In genomic region chr4:2243682-2244380, GRCh38 we compare ENCODE assay signal across 8 cellular contexts. TPM values are rescaled to one million over a fixed set of nuclear protein-coding genes. Genes with fewer than 3 reads are reported as not detected.
DNase-seq lines count a peak whose midpoint lies in the region; ATAC-seq and TF ChIP-seq lines count a peak whose summit lies in the region.

No MANE protein-coding gene starts in this region.

- H3K4me1 Mint-ChIP-seq in Caco-2 (ENCODE audit: low read depth, unreplicated experiment): peaks cover 23% of the 10 kb centered on the region
- H3K4me1 Mint-ChIP-seq in IgD-negative memory B cell: peaks cover 22 to 39% (median 31%) of the 10 kb centered on the region in 3 donors
- H3K4me1 Mint-ChIP-seq in activated CD4-positive, alpha-beta memory T cell treated with anti-CD3 and anti-CD28 coated beads for 36 hours (ENCODE audit: low read depth): peaks cover 36% of the 10 kb centered on the region

- no peaks in the 10 kb centered on the region for H3K27me3 ChIP-seq in Caco-2 (replicated peaks; ENCODE audit: control insufficient read depth, insufficient read depth, low read length)
- no peaks in the 10 kb centered on the region for H3K27me3 ChIP-seq in cardiac muscle cell
- no peaks in the 10 kb centered on the region for H3K27me3 ChIP-seq in spleen (replicated peaks in 1 of 7)

- BruUV-seq in Caco-2 (replicated peaks; lab: Mats Ljungman, UMichigan): no TSS peak

- 20 to 28% (median 22%) methylated on average over 5 of the region's 5 CpGs for WGBS in spleen, 5 donors

- CTCF ChIA-PET in Caco-2 (lab: Charles Lee): interaction anchor here (0.6 kb wide), 1 partner anchor 481 kb away, joined by 12 read pairs; no protein-coding TSS in a partner anchor
- CTCF ChIA-PET in activated CD4-positive, alpha-beta memory T cell treated with anti-CD3 and anti-CD28 coated beads for 36 hours (lab: Charles Lee): interaction anchor here (1.0 kb wide), 2 partner anchors 87 to 219 kb away, joined by 3 read pairs; no protein-coding TSS in a partner anchor

- intact Hi-C loops in Caco-2 (cut with micrococcal nuclease; ENCODE audit: unreplicated experiment): loop anchor here (2.0 to 10.0 kb wide), 4 partner anchors 19 to 218 kb away; partner anchors contain the start of genes CFAP99, MXD4 and ZFYVE28
- intact Hi-C loops in activated CD4-positive, alpha-beta memory T cell treated with anti-CD3 and anti-CD28 coated beads for 36 hours (cut with micrococcal nuclease): loop anchor here (5.0 to 10.0 kb wide), 3 partner anchors 291 to 691 kb away; partner anchors contain the start of genes FAM193A and NSD2
- intact Hi-C loops in spleen (cut with DNase I; ENCODE audit: low total_unique reads): no loop called here

- no peak for ATAC-seq in GM21381 (IDR thresholded peaks at IDR 0.05; ENCODE audit: unreplicated experiment)
- ATAC-seq in HG02759 (IDR thresholded peaks at IDR 0.05; ENCODE audit: unreplicated experiment): no peak

- H3K4me1 ChIP-seq in Caco-2 (peaks cover 14% of the 10 kb centered on the region; the same call in 1 of the 2 replicates), cardiac muscle cell (ENCODE audit: low read depth) (peaks cover 18% of the 10 kb centered on the region), spleen (peaks cover 42 to 94% (median 80%) of the 10 kb centered on the region in 6 donors)

- no peaks in the 10 kb centered on the region for H3K36me3 Mint-ChIP-seq in Caco-2 (ENCODE audit: insufficient read depth, unreplicated experiment)
- H3K36me3 Mint-ChIP-seq in IgD-negative memory B cell: peaks cover under 1% of the 10 kb centered on the region
- peaks cover 17% of the 10 kb centered on the region for H3K36me3 Mint-ChIP-seq in activated CD4-positive, alpha-beta memory T cell treated with anti-CD3 and anti-CD28 coated beads for 36 hours

- no peak for TF ChIP-seq POLR2A in spleen (IDR thresholded peaks at IDR 0.05)

- H3K27me3 Mint-ChIP-seq in Caco-2 (ENCODE audit: insufficient read depth, unreplicated experiment) (no peaks in the 10 kb centered on the region), IgD-negative memory B cell (no peaks in the 10 kb centered on the region)
- H3K27me3 Mint-ChIP-seq in activated CD4-positive, alpha-beta memory T cell treated with anti-CD3 and anti-CD28 coated beads for 36 hours: no peaks in the 10 kb centered on the region

- POLR2A ChIA-PET in Caco-2 (lab: Charles Lee): interaction anchor here (0.6 kb wide), 1 partner anchor 9 kb away, joined by 6 read pairs; no protein-coding TSS in a partner anchor
- POLR2A ChIA-PET in activated CD4-positive, alpha-beta memory T cell treated with anti-CD3 and anti-CD28 coated beads for 36 hours (lab: Charles Lee): no interaction called here

- H3K36me3 ChIP-seq in Caco-2 (ENCODE audit: control insufficient read depth, insufficient read depth, low read length) (no peaks in the 10 kb centered on the region), cardiac muscle cell (no peaks in the 10 kb centered on the region), spleen (peaks cover 0 to 32% (median 11%) of the 10 kb centered on the region in 6 donors)

- no peaks in the 10 kb centered on the region for H3K9me3 ChIP-seq in Caco-2
- H3K9me3 ChIP-seq in cardiac muscle cell (ENCODE audit: low read depth): no peaks in the 10 kb centered on the region
- no peaks in the 10 kb centered on the region for H3K9me3 ChIP-seq in spleen

- no peak for TF ChIP-seq CTCF in Caco-2 (IDR thresholded peaks at IDR 0.05; ENCODE audit: insufficient read depth in 1 of 2, low read depth in 1 of 2, low read length in 1 of 2, severe bottlenecking in 1 of 2, unreplicated experiment in 1 of 2)
- TF ChIP-seq CTCF in cardiac muscle cell (IDR thresholded peaks at IDR 0.05; ENCODE audit: low read depth, low read length): peak; percentile 44
- peak in 7 of 11 experiments; percentile 28 to 47 (median 34) for TF ChIP-seq CTCF in spleen (IDR thresholded peaks at IDR 0.05 in 8 of 11, conservative IDR thresholded peaks at IDR 0.05 in 3 of 11)

- H3K9me3 Mint-ChIP-seq in Caco-2 (ENCODE audit: unreplicated experiment) (no peaks in the 10 kb centered on the region), IgD-negative memory B cell (no peaks in the 10 kb centered on the region)
- H3K9me3 Mint-ChIP-seq in activated CD4-positive, alpha-beta memory T cell treated with anti-CD3 and anti-CD28 coated beads for 36 hours: no peaks in the 10 kb centered on the region

- peak; percentile 36 to 50 for DNase-seq in Caco-2
- peak; percentile 54 for DNase-seq in activated CD4-positive, alpha-beta memory T cell treated with anti-CD3 and anti-CD28 coated beads for 36 hours
- peak; percentile 55 to 65 for DNase-seq in cardiac muscle cell (ENCODE audit: low read depth in 1 of 2, low spot score in 1 of 2)
- DNase-seq in spleen: peak; percentile 81
- DNase-seq in T-helper 9 cell: no peak

- H3K27ac ChIP-seq in cardiac muscle cell: no peak overlapping the region
- H3K27ac ChIP-seq in spleen: peak overlapping the region; percentile 35 to 90 (median 68)

- H3K4me3 Mint-ChIP-seq in Caco-2 (ENCODE audit: unreplicated experiment) (no peak overlapping the region), IgD-negative memory B cell (peak overlapping the region in 1 of 4 donors; percentile 48)
- H3K4me3 Mint-ChIP-seq in activated CD4-positive, alpha-beta memory T cell treated with anti-CD3 and anti-CD28 coated beads for 36 hours: no peak overlapping the region

- no peak overlapping the region for H3K27ac Mint-ChIP-seq in Caco-2 (ENCODE audit: unreplicated experiment)
- H3K27ac Mint-ChIP-seq in IgD-negative memory B cell: peak overlapping the region; percentile 73 to 89 (median 77)
- peak overlapping the region; percentile 25 for H3K27ac Mint-ChIP-seq in activated CD4-positive, alpha-beta memory T cell treated with anti-CD3 and anti-CD28 coated beads for 36 hours

- no peak overlapping the region for H3K4me3 ChIP-seq in Caco-2 (ENCODE audit: low read depth, low read length)
- no peak overlapping the region for H3K4me3 ChIP-seq in cardiac muscle cell
- H3K4me3 ChIP-seq in spleen: no peak overlapping the region

RNA-seq across cellular contexts. Expression of gene HAUS3, which starts 1.9 kb away (rescaled TPM):
- total RNA-seq in Caco-2 (2022) (17.7 and 17.9 TPM in 2 replicates), cardiac muscle cell (9.2 and 15.2 TPM in 2 replicates), spleen (10 to 100 TPM; 16.2 to 22.4 (median 19.2) TPM)
- polyA plus RNA-seq in IgD-negative memory B cell (21.7 TPM), cardiac muscle cell (16.3 and 19.4 TPM in 2 replicates), spleen (10 to 100 TPM; 10.3 to 15.0 (median 13.0) TPM)
- 10 to 100 TPM; 20.2 to 20.3 TPM for total RNA-seq in activated CD4-positive, alpha-beta memory T cell treated with anti-CD3 and anti-CD28 coated beads for 36 hours

RNA-seq across cellular contexts. Expression of gene POLN, which starts 1.9 kb away (rescaled TPM):
- total RNA-seq in Caco-2 (2022) (1.2 and 1.6 TPM in 2 replicates), cardiac muscle cell (5.2 and 6.9 TPM in 2 replicates), spleen (1 to 10 TPM; 1.9 to 3.5 (median 2.9) TPM)
- polyA plus RNA-seq in IgD-negative memory B cell (0.09 TPM), cardiac muscle cell (8.5 and 9.0 TPM in 2 replicates), spleen (1 to 10 TPM; 1.2 to 1.5 (median 1.5) TPM)
- total RNA-seq in activated CD4-positive, alpha-beta memory T cell treated with anti-CD3 and anti-CD28 coated beads for 36 hours: 1 to 10 TPM; 2.7 to 4.0 TPM

RNA-seq across cellular contexts. Expression of gene MXD4, which starts 18.1 kb away (rescaled TPM):
- total RNA-seq in Caco-2 (2022) (22.1 and 22.3 TPM in 2 replicates), cardiac muscle cell (45.5 and 72.6 TPM in 2 replicates), spleen (100 to 1,000 TPM in 5 of 7 donors, 10 to 100 TPM in 2; 51.8 to 128 (median 112) TPM)
- polyA plus RNA-seq in IgD-negative memory B cell (31.1 TPM), cardiac muscle cell (36.1 and 64.0 TPM in 2 replicates), spleen (100 to 1,000 TPM in 1 of 3 donors, 10 to 100 TPM in 2; 36.0 to 103 (median 38.4) TPM)
- 1 to 10 TPM; 3.6 to 4.9 TPM for total RNA-seq in activated CD4-positive, alpha-beta memory T cell treated with anti-CD3 and anti-CD28 coated beads for 36 hours

Comparison
In these comparisons a context has a peak if more than half of its experiments do, and no peak if none do; other contexts are left out.
1. CTCF ChIP-seq: peak in cardiac muscle cell (single experiment) and spleen (7 of 11); none in Caco-2 (0 of 2).